ENCODE assay signal across 17 cellular contexts in genomic region chr7:87424075-87424474, GRCh38. TPM values are rescaled to one million over a fixed set of nuclear protein-coding genes. Genes with fewer than 3 reads are reported as not detected.
DNase-seq lines count a peak whose midpoint lies in the region; ATAC-seq, FAIRE-seq and TF ChIP-seq lines count a peak whose summit lies in the region.
"Had no signal": no experiment of that assay in that cellular context is flagged by ENCODE, and none has a peak within 500 bp of the region (broad histone marks: within the 10 kb centered on the region; RNA-seq: fewer than 3 reads in every experiment).

No MANE protein-coding gene starts in this region.

- in situ Hi-C loops in HepG2 (cut with HindIII; ENCODE audit: extremely low pct_ligation_motif_present, low pct_unique_long_range_greater_than_20kb), result loop anchor here (25.0 kb wide), 1 partner anchor 487 kb away; no protein-coding TSS in a partner anchor

- TF ChIP-seq POLR2A in right lobe of liver (IDR thresholded peaks at IDR 0.05) (no peak), HepG2 (IDR thresholded peaks at IDR 0.05; ENCODE audit: insufficient read depth in 1 of 2, low read depth in 2 of 2, low read length in 2 of 2) (no peak)

- ATAC-seq in right lobe of liver, result peak; percentile 55 to 75 (median 56)
- no peak for ATAC-seq in HepG2
- peak; percentile 89 for ATAC-seq in PC-3
- peak; percentile 42 for ATAC-seq in mucosa of descending colon
- ATAC-seq in activated CD4-positive, alpha-beta T cell treated with anti-CD3 and anti-CD28 coated beads for 36 hours, result no peak
- ATAC-seq in GM21825 (IDR thresholded peaks at IDR 0.05; ENCODE audit: unreplicated experiment), result no peak
- ATAC-seq in HG02763 (IDR thresholded peaks at IDR 0.05; ENCODE audit: unreplicated experiment), result no peak
- ATAC-seq: A549; CD8-positive, alpha-beta T cell; GM12878 had no signal

- H3K9me3 ChIP-seq in right lobe of liver (no peaks in the 10 kb centered on the region), HepG2 (ENCODE audit: low read length) (no peaks in the 10 kb centered on the region), PC-3 (ENCODE audit: low read length) (no peaks in the 10 kb centered on the region), mucosa of descending colon (no peaks in the 10 kb centered on the region)
- H3K9me3 ChIP-seq: A549; BLaER1 treated with 17β-estradiol and CSF1 and Interleukin-3, amounts not matched to agents 10 nM and 100 nM; HAP-1 had no signal

- TF ChIP-seq EP300 in HepG2 (IDR thresholded peaks at IDR 0.05; ENCODE audit: low read depth in 2 of 2, low read length in 2 of 2), result no peak
- TF ChIP-seq EP300 in HepG2 (CRISPR knock-in tag; IDR thresholded peaks at IDR 0.05; ENCODE audit: borderline replicate concordance), result no peak

- BruUV-seq in HepG2 (replicated peaks; lab: Mats Ljungman, UMichigan) (no TSS peak), PC-3 (replicated peaks; lab: Mats Ljungman, UMichigan) (no TSS peak)

- peaks cover 14% of the 10 kb centered on the region for H3K27me3 Mint-ChIP-seq in activated CD4-positive, alpha-beta T cell treated with anti-CD3 and anti-CD28 coated beads for 36 hours
- H3K27me3 Mint-ChIP-seq: B cell had no signal

- H3K79me2 ChIP-seq in HepG2 (ENCODE audit: insufficient read depth, low read length) (no peaks in the 10 kb centered on the region), PC-3 (ENCODE audit: low read length) (no peaks in the 10 kb centered on the region)

- peaks cover 0 to 79% (median 24%) of the 10 kb centered on the region in 4 donors for H3K36me3 ChIP-seq in right lobe of liver
- H3K36me3 ChIP-seq in HepG2 (replicated peaks in 1 of 2; ENCODE audit: control insufficient read depth in 1 of 2, insufficient read depth in 2 of 2, low read length in 2 of 2), result peaks cover 2 to 54% of the 10 kb centered on the region in 2 experiments
- no peaks in the 10 kb centered on the region for H3K36me3 ChIP-seq in PC-3 (ENCODE audit: low read depth, low read length)
- H3K36me3 ChIP-seq in mucosa of descending colon (ENCODE audit: low read depth), result no peaks in the 10 kb centered on the region
- H3K36me3 ChIP-seq: HAP-1 had no signal

- no peaks in the 10 kb centered on the region for H3K4me1 Mint-ChIP-seq in activated CD4-positive, alpha-beta T cell treated with anti-CD3 and anti-CD28 coated beads for 36 hours

- no peaks in the 10 kb centered on the region for H3F3A ChIP-seq in PC-3 (ENCODE audit: low read length, unreplicated experiment)

- H2AFZ ChIP-seq in HepG2 (ENCODE audit: low read length) (no peak overlapping the region), PC-3 (ENCODE audit: low read length) (no peak overlapping the region)

- H3K4me3 Mint-ChIP-seq in activated CD4-positive, alpha-beta T cell treated with anti-CD3 and anti-CD28 coated beads for 36 hours, result no peak overlapping the region
- H3K4me3 Mint-ChIP-seq: B cell; CD8-positive, alpha-beta T cell had no signal

- no peak overlapping the region for H3K27ac Mint-ChIP-seq in activated CD4-positive, alpha-beta T cell treated with anti-CD3 and anti-CD28 coated beads for 36 hours
- H3K27ac Mint-ChIP-seq: B cell; CD8-positive, alpha-beta T cell had no signal

- intact Hi-C loops in right lobe of liver (cut with DNase I) (no loop called here), HepG2 (cut with micrococcal nuclease; ENCODE audit: unreplicated experiment) (no loop called here), PC-3 (cut with micrococcal nuclease) (loop anchor here (5.0 to 10.0 kb wide), 2 partner anchors 83 to 461 kb away; no protein-coding TSS in a partner anchor), mucosa of descending colon (cut with DNase I, micrococcal nuclease) (no loop called here)
- intact Hi-C loops in activated CD4-positive, alpha-beta T cell treated with anti-CD3 and anti-CD28 coated beads for 36 hours (cut with DNase I, micrococcal nuclease), result no loop called here

- no peak for FAIRE-seq in HepG2 (lab: Jason Lieb, UNC)
- FAIRE-seq: A549, GM12878, H1 had no signal

- H3K4me2 ChIP-seq in HepG2 (ENCODE audit: low read depth, low read length), result no peak overlapping the region
- H3K4me2 ChIP-seq in PC-3 (ENCODE audit: low read length), result no peak overlapping the region
- H3K4me2 ChIP-seq: A549; BLaER1 treated with 17β-estradiol and CSF1 and Interleukin-3, amounts not matched to agents 10 nM and 100 nM had no signal

- TF ChIP-seq RAD21 in HepG2 (CRISPR knock-in tag; IDR thresholded peaks at IDR 0.05), result no peak

- no peak overlapping the region for H3K9ac ChIP-seq in HepG2 (ENCODE audit: insufficient read depth, low read depth, low read length)
- no peak overlapping the region for H3K9ac ChIP-seq in PC-3 (ENCODE audit: low read length)
- H3K9ac ChIP-seq: BLaER1 treated with 17β-estradiol and CSF1 and Interleukin-3, amounts not matched to agents 10 nM and 100 nM had no signal

- no peak overlapping the region for H3K4me3 ChIP-seq in right lobe of liver
- H3K4me3 ChIP-seq in HepG2 (replicated peaks in 1 of 3; ENCODE audit: insufficient read depth in 1 of 3, low read depth in 2 of 3, low read length in 3 of 3), result no peak overlapping the region
- no peak overlapping the region for H3K4me3 ChIP-seq in PC-3 (ENCODE audit: low read length)
- H3K4me3 ChIP-seq in mucosa of descending colon, result no peak overlapping the region
- H3K4me3 ChIP-seq: A549; BLaER1 treated with 17β-estradiol and CSF1 and Interleukin-3, amounts not matched to agents 10 nM and 100 nM; GM12878; HAP-1 had no signal

- H3K9me3 Mint-ChIP-seq in activated CD4-positive, alpha-beta T cell treated with anti-CD3 and anti-CD28 coated beads for 36 hours (ENCODE audit: low read depth), result no peaks in the 10 kb centered on the region
- H3K9me3 Mint-ChIP-seq: CD8-positive, alpha-beta T cell had no signal

- 40% methylated on average over 2 of the region's 5 CpGs for WGBS in right lobe of liver (ENCODE audit: insufficient coverage, low coverage, low lambda C conversion rate, missing lambda C conversion rate)
- 98% methylated on average over 5 of the region's 5 CpGs for WGBS in HepG2 (ENCODE audit: low lambda C conversion rate)

- POLR2A ChIA-PET in HepG2 (lab: Yijun Ruan, JAX), result no interaction called here
- POLR2A ChIA-PET in PC-3 (lab: Charles Lee; ENCODE audit: unreplicated experiment), result no interaction called here
- POLR2A ChIA-PET in activated CD4-positive, alpha-beta T cell treated with anti-CD3 and anti-CD28 coated beads for 36 hours (lab: Charles Lee), result no interaction called here

- H3K4me1 ChIP-seq in right lobe of liver (no peaks in the 10 kb centered on the region), HepG2 (ENCODE audit: insufficient read depth, low read length) (no peaks in the 10 kb centered on the region), PC-3 (ENCODE audit: insufficient read depth, low read length) (no peaks in the 10 kb centered on the region), mucosa of descending colon (ENCODE audit: low read depth) (no peaks in the 10 kb centered on the region)
- H3K4me1 ChIP-seq: A549, HAP-1 had no signal

- CTCF ChIA-PET in HepG2 (lab: Yijun Ruan, JAX; ENCODE audit: low intra/inter-chr PET ratio, low total read pairs), result no interaction called here
- CTCF ChIA-PET in PC-3 (lab: Charles Lee), result interaction anchor here (1.0 kb wide), 1 partner anchor 83 kb away, joined by 3 read pairs; no protein-coding TSS in a partner anchor
- CTCF ChIA-PET in activated CD4-positive, alpha-beta T cell treated with anti-CD3 and anti-CD28 coated beads for 36 hours (lab: Charles Lee), result interaction anchor here (1.1 kb wide), 1 partner anchor 10 kb away, joined by 5 read pairs; no protein-coding TSS in a partner anchor

- DNase-seq in right lobe of liver, result no peak
- DNase-seq in HepG2 (ENCODE audit: low spot score), result no peak
- DNase-seq in PC-3, result peak; percentile 31
- no peak for DNase-seq in mucosa of descending colon
- no peak for DNase-seq in activated CD4-positive, alpha-beta T cell treated with anti-CD3 and anti-CD28 coated beads for 36 hours
- DNase-seq: Calu3; CD8-positive, alpha-beta T cell; DMS79 treated with DMSO at 0.1 percent for 48 hours; GF-D8 had no signal

- no peaks in the 10 kb centered on the region for H3K27me3 ChIP-seq in right lobe of liver
- no peaks in the 10 kb centered on the region for H3K27me3 ChIP-seq in HepG2 (ENCODE audit: control insufficient read depth in 1 of 2, insufficient read depth in 2 of 2, low read length in 2 of 2)
- H3K27me3 ChIP-seq in PC-3 (ENCODE audit: low read length), result peaks cover 37% of the 10 kb centered on the region
- H3K27me3 ChIP-seq: BLaER1 treated with 17β-estradiol and CSF1 and Interleukin-3, amounts not matched to agents 10 nM and 100 nM had no signal

- H3K27ac ChIP-seq in right lobe of liver, result no peak overlapping the region
- H3K27ac ChIP-seq in HepG2 (ENCODE audit: extremely low read length, insufficient read depth, low read length), result no peak overlapping the region
- H3K27ac ChIP-seq in PC-3 (ENCODE audit: low read length), result no peak overlapping the region
- H3K27ac ChIP-seq: A549; BLaER1 treated with 17β-estradiol and CSF1 and Interleukin-3, amounts not matched to agents 10 nM and 100 nM had no signal

- H4K20me1 ChIP-seq in HepG2 (ENCODE audit: insufficient read depth, low read length) (no peaks in the 10 kb centered on the region), PC-3 (ENCODE audit: low read length) (no peaks in the 10 kb centered on the region)
- H4K20me1 ChIP-seq: BLaER1 treated with 17β-estradiol and CSF1 and Interleukin-3, amounts not matched to agents 10 nM and 100 nM had no signal

- H3K9me2 ChIP-seq in PC-3 (replicated peaks; ENCODE audit: low read length), result no peaks in the 10 kb centered on the region

- H3K36me3 Mint-ChIP-seq in activated CD4-positive, alpha-beta T cell treated with anti-CD3 and anti-CD28 coated beads for 36 hours (ENCODE audit: low read depth), result no peaks in the 10 kb centered on the region
- H3K36me3 Mint-ChIP-seq: CD8-positive, alpha-beta T cell had no signal

- TF ChIP-seq CTCF in right lobe of liver (IDR thresholded peaks at IDR 0.05), result no peak
- no peak for TF ChIP-seq CTCF in HepG2 (CRISPR knock-in tag; IDR thresholded peaks at IDR 0.05)
- no peak for TF ChIP-seq CTCF in PC-3 (conservative IDR thresholded peaks at IDR 0.05; ENCODE audit: low read depth, low read length)
- TF ChIP-seq CTCF in mucosa of descending colon (IDR thresholded peaks at IDR 0.05), result no peak

RNA-seq across cellular contexts. Expression of gene ABCB4, which starts 51.4 kb away (rescaled TPM):
- total RNA-seq in right lobe of liver, result 100 to 1,000 TPM in 5 of 6 experiments, 10 to 100 TPM in 1; 57.2 to 189 (median 115) TPM
- total RNA-seq in HepG2 (2016; rRNA removed; fragmentation: Illumina TruSeq; extraction: Trizol), result 10.8 and 32.4 TPM in 2 replicates
- 9.0 and 9.2 TPM in 2 replicates for total RNA-seq in HepG2 (2016; cell fraction: cytosol; rRNA removed; fragmentation: Illumina TruSeq; extraction: Trizol; ENCODE audit: low read depth)
- 9.9 and 29.3 TPM in 2 replicates for total RNA-seq in HepG2 (2016; cell fraction: insoluble cytoplasmic fraction; rRNA removed; fragmentation: Illumina TruSeq; extraction: Trizol)
- total RNA-seq in HepG2 (2016; cell fraction: membrane; rRNA removed; fragmentation: Illumina TruSeq; extraction: Trizol), result 7.7 and 8.5 TPM in 2 replicates
- 62.5 and 66.2 TPM in 2 replicates for total RNA-seq in HepG2 (2016; cell fraction: nucleus; rRNA removed; fragmentation: Illumina TruSeq; extraction: Trizol)
- polyA plus RNA-seq in HepG2 (2011; rRNA removed), result 18.0 and 20.8 TPM in 2 replicates
- polyA plus RNA-seq in HepG2 (2011; cell fraction: cytosol; rRNA removed), result 12.2 and 13.6 TPM in 2 replicates
- polyA plus RNA-seq in HepG2 (2011; cell fraction: nucleus; rRNA removed), result 26.5 and 32.9 TPM in 2 replicates
- 15.0 and 18.7 TPM in 2 replicates for polyA plus RNA-seq in HepG2 (2012)
- polyA plus RNA-seq in HepG2 (2016; cell fraction: cytosol; fragmentation: Illumina TruSeq; extraction: Trizol; ENCODE audit: low read depth), result 2.1 TPM in 2 replicates
- 7.5 and 9.1 TPM in 2 replicates for polyA plus RNA-seq in HepG2 (2016; cell fraction: insoluble cytoplasmic fraction; fragmentation: Illumina TruSeq; extraction: Trizol; ENCODE audit: low read depth)
- 3.6 and 5.2 TPM in 2 replicates for polyA plus RNA-seq in HepG2 (2016; cell fraction: membrane; fragmentation: Illumina TruSeq; extraction: Trizol; ENCODE audit: low read depth)
- polyA plus RNA-seq in HepG2 (2016; cell fraction: nucleus; fragmentation: Illumina TruSeq; extraction: Trizol; ENCODE audit: insufficient read depth, low read depth), result 34.8 and 50.0 TPM in 2 replicates
- 17.4 TPM in 1 of 2 replicates, not detected in the other for polyA minus RNA-seq in HepG2 (2011; rRNA and poly(A)+ RNA removed; ENCODE audit: low replicate concordance)
- polyA minus RNA-seq in HepG2 (2011; cell fraction: cytosol; rRNA and poly(A)+ RNA removed), result 12.0 and 22.4 TPM in 2 replicates
- 124 and 138 TPM in 2 replicates for polyA minus RNA-seq in HepG2 (2011; cell fraction: nucleus; rRNA and poly(A)+ RNA removed)
- not detected in 2 replicates for total RNA-seq in PC-3 (2014; rRNA removed)
- 1 to 10 TPM in 2 of 3 donors, under 1 TPM in 1; 0.65 to 1.4 (median 1.2) TPM for total RNA-seq in mucosa of descending colon
- total RNA-seq in activated CD4-positive, alpha-beta T cell treated with anti-CD3 and anti-CD28 coated beads for 36 hours, result under 1 TPM in 1 of 2 experiments, not detected in 1; 0.39 TPM
- total RNA-seq: Calu3 had no signal

Comparison
In these comparisons a context has a peak if more than half of its experiments do, and no peak if none do; other contexts are left out.
1. ATAC-seq: peak in right lobe of liver (4 of 4), PC-3 (single experiment) and mucosa of descending colon (single experiment); none in HepG2 (single experiment), activated CD4-positive, alpha-beta T cell treated with anti-CD3 and anti-CD28 coated beads for 36 hours (single experiment), GM21825 (single experiment) and HG02763 (single experiment).